Comparison of ENCODE assay signal across 16 cellular contexts in the genomic region with DNA sequence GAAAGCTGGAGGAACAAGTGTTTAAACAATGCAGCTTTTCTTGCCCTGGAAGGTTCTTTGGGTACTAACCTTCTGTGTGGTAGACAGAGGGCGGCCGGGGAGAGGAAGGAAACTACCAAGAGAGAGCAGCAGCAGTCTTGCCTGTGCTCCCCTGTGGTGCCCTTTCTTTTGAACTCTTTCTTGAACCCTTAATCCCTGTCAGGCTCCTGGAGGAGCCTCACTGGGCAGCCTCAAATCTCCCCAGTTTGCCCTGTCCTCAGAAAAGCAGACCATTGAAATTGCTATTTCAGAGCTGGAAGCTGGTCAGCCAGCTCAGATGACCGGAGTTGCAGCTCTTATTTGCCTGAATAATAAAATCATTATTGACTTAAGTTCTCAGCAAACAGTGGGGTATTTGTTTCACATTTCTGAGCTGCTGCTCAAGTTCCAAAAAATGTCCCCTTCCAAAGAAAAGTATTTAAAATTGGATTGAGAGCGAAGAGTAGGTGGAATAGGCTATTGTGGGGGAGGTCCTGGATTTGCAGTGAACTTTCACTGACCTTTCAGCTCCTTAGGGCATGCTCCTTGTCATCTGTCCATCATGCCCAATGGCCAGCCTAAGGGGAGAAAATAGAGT. TPM values are rescaled to one million over a fixed set of nuclear protein-coding genes. Genes with fewer than 3 reads are reported as not detected.
DNase-seq lines count a peak whose midpoint lies in the region; ATAC-seq, FAIRE-seq and TF ChIP-seq lines count a peak whose summit lies in the region.
"Had no signal": no experiment of that assay in that cellular context is flagged by ENCODE, and none has a peak within 500 bp of the region (broad histone marks: within the 10 kb centered on the region; RNA-seq: fewer than 3 reads in every experiment).

No MANE protein-coding gene starts in this region.

- no peak overlapping the region for H3K4ac ChIP-seq in neuronal stem cell (ENCODE audit: low read length)

- H2BK5ac ChIP-seq in neuronal stem cell (ENCODE audit: low read length) = no peak overlapping the region

- H3K36me3 ChIP-seq in Panc1 (ENCODE audit: control insufficient read depth, insufficient read depth, low read length) (no peaks in the 10 kb centered on the region), neuronal stem cell (replicated peaks in 1 of 2; ENCODE audit: control insufficient read depth in 2 of 2, insufficient read depth in 2 of 2, low read length in 2 of 2) (no peaks in the 10 kb centered on the region)

- ATAC-seq in Panc1 = peak; percentile 73
- ATAC-seq: esophagus mucosa had no signal

- DNase-seq in Panc1 (ENCODE audit: low read depth, low spot score) (no peak), epithelial cell of prostate (ENCODE audit: low read depth, low spot score) (no peak), neuronal stem cell (ENCODE audit: low spot score) (no peak), DMS79 treated with DMSO at 0.1 percent for 48 hours (lab: John Stamatoyannopoulos, UW) (no peak), HPDE6-E6E7 (ENCODE audit: extremely low spot score) (no peak), GM19239 (ENCODE audit: insufficient read length, low spot score) (no peak), HUDEP-2 (lab: John Stamatoyannopoulos, UW; ENCODE audit: unreplicated experiment in 76 of 76) (no peak)
- DNase-seq: activated naive CD4-positive, alpha-beta T cell treated with anti-CD3 and anti-CD28 coated beads, Interleukin-2, amount 10 ng/mL, durations not matched to agents 7 days and 5 days; NCI-H187 treated with DMSO at 0.1 percent for 48 hours; NCI-H82 had no signal

- no peak for FAIRE-seq in GM19239 (lab: Jason Lieb, UNC)

- H2BK15ac ChIP-seq in neuronal stem cell (ENCODE audit: low read length) = no peak overlapping the region

- H3K27ac ChIP-seq in C4-2B (peak overlapping the region; percentile 65), Panc1 (ENCODE audit: low read length) (peak overlapping the region; percentile 48), epithelial cell of prostate (peak overlapping the region; percentile 20), neuronal stem cell (replicated peaks; ENCODE audit: low read length) (no peak overlapping the region)
- H3K27ac ChIP-seq: parathyroid adenoma had no signal

- WGBS in neuronal stem cell (ENCODE audit: extremely low coverage in 2 of 2, insufficient read length in 2 of 2, insufficient replicate concordance in 1 of 2), 2 donors = no CpG with 5 or more reads among the region's 4 CpGs

- intact Hi-C loops in Panc1 (cut with micrococcal nuclease; ENCODE audit: unreplicated experiment) = no loop called here

- H3K4me2 ChIP-seq in neuronal stem cell (ENCODE audit: insufficient read depth, low read length, poor library complexity, severe bottlenecking) = no peak overlapping the region

- H3K4me3 ChIP-seq in Panc1 (ENCODE audit: low read depth in 2 of 2, low read length in 2 of 2) (peak overlapping the region in 1 of 2 experiments; percentile 19; a peak in 2 of 4 replicates), neuronal stem cell (ENCODE audit: low read length in 2 of 2) (no peak overlapping the region)

- no peak overlapping the region for H3K9ac ChIP-seq in neuronal stem cell (ENCODE audit: low read depth, low read length, poor library complexity)
- H3K9ac ChIP-seq: parathyroid adenoma had no signal

- TF ChIP-seq CTCF in C4-2B (conservative IDR thresholded peaks at IDR 0.05) = no peak
- no peak for TF ChIP-seq CTCF in Panc1 (IDR thresholded peaks at IDR 0.05)

- no peak overlapping the region for H3K23ac ChIP-seq in neuronal stem cell (ENCODE audit: low read depth, low read length, poor library complexity)

- in situ Hi-C loops in Panc1 (cut with HindIII; ENCODE audit: low pct_unique_long_range_greater_than_20kb, low sequenced_read_pairs) = no loop called here

- H3K18ac ChIP-seq in neuronal stem cell (ENCODE audit: low read length) = no peak overlapping the region

- POLR2A ChIA-PET in Panc1 (lab: Charles Lee) = no interaction called here

- no peak overlapping the region for H2BK12ac ChIP-seq in neuronal stem cell (ENCODE audit: low read length)

- peak overlapping the region; percentile 56 for H2AFZ ChIP-seq in neuronal stem cell (ENCODE audit: low read length)
- H2AFZ ChIP-seq: parathyroid adenoma had no signal

- no peak overlapping the region for H3K14ac ChIP-seq in neuronal stem cell (ENCODE audit: low read length)

- no peak overlapping the region for H2BK120ac ChIP-seq in neuronal stem cell (ENCODE audit: low read depth, low read length)

- H4K8ac ChIP-seq in neuronal stem cell (ENCODE audit: low read depth, low read length) = no peak overlapping the region

- CTCF ChIA-PET in Panc1 (lab: Charles Lee) = no interaction called here

- H3K9me3 ChIP-seq in Panc1 (ENCODE audit: control insufficient read depth, insufficient read depth, low read depth, low read length) (no peaks in the 10 kb centered on the region), neuronal stem cell (replicated peaks in 1 of 2; ENCODE audit: control insufficient read depth in 2 of 2, insufficient read depth in 1 of 2, low read depth in 1 of 2, low read length in 2 of 2) (peaks cover 0 to 3% of the 10 kb centered on the region in 2 donors)

- H3K79me1 ChIP-seq in neuronal stem cell (ENCODE audit: low read depth, low read length) = no peaks in the 10 kb centered on the region

- no peak overlapping the region for H4K91ac ChIP-seq in neuronal stem cell (ENCODE audit: low read depth, low read length, poor library complexity)

- no TSS peak for BruUV-seq in Panc1 (replicated peaks; lab: Mats Ljungman, UMichigan)

- H2AK5ac ChIP-seq in neuronal stem cell (ENCODE audit: low read depth, low read length) = no peak overlapping the region

- H3K4me1 ChIP-seq in Panc1 (ENCODE audit: control insufficient read depth, insufficient read depth, low read length) (no peaks in the 10 kb centered on the region), neuronal stem cell (ENCODE audit: control insufficient read depth in 2 of 2, insufficient read depth in 1 of 2, low read depth in 1 of 2, low read length in 2 of 2) (peaks cover 2 to 11% of the 10 kb centered on the region in 2 donors)
- H3K4me1 ChIP-seq: parathyroid adenoma had no signal

- H3K27me3 ChIP-seq in Panc1 (ENCODE audit: control insufficient read depth, insufficient read depth, low read length) = no peaks in the 10 kb centered on the region
- peaks cover 0 to 3% (median 0%) of the 10 kb centered on the region in 3 experiments for H3K27me3 ChIP-seq in neuronal stem cell (ENCODE audit: control insufficient read depth in 3 of 3, insufficient read depth in 3 of 3, low read depth in 1 of 3, low read length in 3 of 3)

RNA-seq across cellular contexts. Expression of a gene that starts 42.1 kb away (rescaled TPM):
- total RNA-seq in Panc1 (2021; ENCODE audit: unreplicated experiment) = not detected
- not detected for polyA plus RNA-seq in Panc1 (2012; ENCODE audit: insufficient read length)
- not detected for polyA plus RNA-seq in neuronal stem cell (2013, experiment 1 of 2)
- not detected for polyA plus RNA-seq in neuronal stem cell (2013, experiment 2 of 2)
- total RNA-seq: cardiac septum, esophagus mucosa, lung microvascular endothelial cell, urinary bladder had no signal
- polyA plus RNA-seq: urinary bladder had no signal

RNA-seq across cellular contexts. Expression of a gene that starts 46.4 kb away (rescaled TPM):
- total RNA-seq in Panc1 (2021; ENCODE audit: unreplicated experiment) = 0.69 TPM
- polyA plus RNA-seq in Panc1 (2012; ENCODE audit: insufficient read length) = not detected
- 0.78 TPM for polyA plus RNA-seq in neuronal stem cell (2013, experiment 1 of 2)
- polyA plus RNA-seq in neuronal stem cell (2013, experiment 2 of 2) = 1.0 TPM
